Comparison of ENCODE assay signal across 11 cellular contexts in genomic region chr10:63491558-63492316, GRCh38. TPM values are rescaled to one million over a fixed set of nuclear protein-coding genes. Genes with fewer than 3 reads are reported as not detected.
DNase-seq lines count a peak whose midpoint lies in the region; ATAC-seq and TF ChIP-seq lines count a peak whose summit lies in the region.
"Had no signal": no experiment of that assay in that cellular context is flagged by ENCODE, and none has a peak within 500 bp of the region (broad histone marks: within the 10 kb centered on the region; RNA-seq: fewer than 3 reads in every experiment).

No MANE protein-coding gene starts in this region.

- H2AFZ ChIP-seq in fibroblast of lung (ENCODE audit: low read length), result no peak overlapping the region

- intact Hi-C loops in head of caudate nucleus (cut with DNase I), result no loop called here

- DNase-seq in AG09319 (ENCODE audit: extremely low read depth, low read depth), result peak; percentile 63
- peak; percentile 6 for DNase-seq in NCI-H446 treated with DMSO at 0.1 percent for 48 hours (lab: John Stamatoyannopoulos, UW)
- DNase-seq in fibroblast of lung (ENCODE audit: low read depth in 2 of 2), result peak; percentile 63 to 94
- DNase-seq in omental fat pad (ENCODE audit: low spot score), result no peak
- DNase-seq in globus pallidus (ENCODE audit: low spot score), result no peak
- no peak for DNase-seq in head of caudate nucleus
- DNase-seq: naive thymus-derived CD4-positive, alpha-beta T cell had no signal

- no peaks in the 10 kb centered on the region for H3K9me3 ChIP-seq in fibroblast of lung (ENCODE audit: control insufficient read depth, insufficient read depth, low read depth, low read length)
- H3K9me3 ChIP-seq: colonic mucosa had no signal

- no peaks in the 10 kb centered on the region for H3K27me3 ChIP-seq in fibroblast of lung (ENCODE audit: control insufficient read depth, insufficient read depth, low read length)
- H3K27me3 ChIP-seq: colonic mucosa had no signal

- peak overlapping the region; percentile 41 for H3K4me2 ChIP-seq in fibroblast of lung (ENCODE audit: extremely low read depth, insufficient read depth, low read length)
- H3K4me2 ChIP-seq: KMS-11 had no signal

- no peak overlapping the region for H3K9ac ChIP-seq in fibroblast of lung (ENCODE audit: insufficient read depth, low read length)
- H3K9ac ChIP-seq: KMS-11 had no signal

- peaks cover 2% of the 10 kb centered on the region for H3K4me1 ChIP-seq in fibroblast of lung (ENCODE audit: control insufficient read depth, extremely low read depth, insufficient read depth, low read length)
- H3K4me1 ChIP-seq: colonic mucosa had no signal

- no peaks in the 10 kb centered on the region for H3K36me3 ChIP-seq in fibroblast of lung (ENCODE audit: control insufficient read depth, insufficient read depth, low read length)
- H3K36me3 ChIP-seq: colonic mucosa had no signal

- H4K20me1 ChIP-seq in fibroblast of lung (ENCODE audit: control insufficient read depth, extremely low read depth, insufficient read depth, low read length), result no peaks in the 10 kb centered on the region

- ATAC-seq in omental fat pad (ENCODE audit: low FRiP score), result peak; percentile 75
- ATAC-seq in HG03159 (IDR thresholded peaks at IDR 0.05; ENCODE audit: unreplicated experiment), result no peak
- no peak for ATAC-seq in HG02840 (IDR thresholded peaks at IDR 0.05; ENCODE audit: low FRiP score, unreplicated experiment)
- ATAC-seq: naive thymus-derived CD4-positive, alpha-beta T cell had no signal

- peaks cover 29% of the 10 kb centered on the region for H3K79me2 ChIP-seq in fibroblast of lung (ENCODE audit: control insufficient read depth, insufficient read depth, low read length)

- H3K27ac ChIP-seq in fibroblast of lung (ENCODE audit: insufficient read depth, low read length), result peak overlapping the region; percentile 20
- H3K27ac ChIP-seq: colonic mucosa, KMS-11 had no signal

- peak overlapping the region in 1 of 4 experiments; percentile 12 for H3K4me3 ChIP-seq in fibroblast of lung (replicated peaks in 1 of 4; ENCODE audit: control extremely low read depth in 1 of 4, insufficient read depth in 1 of 4, low read depth in 3 of 4, low read length in 4 of 4)
- H3K4me3 ChIP-seq: colonic mucosa had no signal

- TF ChIP-seq CTCF in AG09319 (IDR thresholded peaks at IDR 0.05; ENCODE audit: low read depth, low read length), result no peak
- TF ChIP-seq CTCF in fibroblast of lung (conservative IDR thresholded peaks at IDR 0.05 in 1 of 2, IDR thresholded peaks at IDR 0.05 in 1 of 2; ENCODE audit: low read depth in 1 of 2, low read length in 2 of 2), result no peak
- TF ChIP-seq CTCF in omental fat pad (IDR thresholded peaks at IDR 0.05), result no peak

RNA-seq across cellular contexts. Expression of gene JMJD1C, which starts 26.0 kb away (rescaled TPM):
- total RNA-seq in fibroblast of lung (50.3 and 67.0 TPM in 2 replicates), omental fat pad (100 to 1,000 TPM in 3 of 4 donors, 10 to 100 TPM in 1; 99.8 to 179 (median 149) TPM)
- polyA plus RNA-seq in fibroblast of lung, result 33.8 and 39.9 TPM in 2 replicates
- polyA plus RNA-seq in fibroblast of lung (2012), result 17.4 and 25.1 TPM in 2 replicates
- 16.4 and 27.7 TPM in 2 replicates for polyA minus RNA-seq in fibroblast of lung (ENCODE audit: low replicate concordance)

RNA-seq across cellular contexts. Expression of gene REEP3, which starts 29.5 kb away (rescaled TPM):
- 56.5 and 67.5 TPM in 2 replicates for total RNA-seq in fibroblast of lung
- 51.8 and 86.6 TPM in 2 replicates for polyA plus RNA-seq in fibroblast of lung
- 24.9 and 38.1 TPM in 2 replicates for polyA plus RNA-seq in fibroblast of lung (2012)
- 9.0 and 9.2 TPM in 2 replicates for polyA minus RNA-seq in fibroblast of lung (ENCODE audit: low replicate concordance)
- 10 to 100 TPM; 44.7 to 70.5 (median 57.1) TPM for total RNA-seq in omental fat pad

Comparison
In these comparisons a context has a peak if more than half of its experiments do, and no peak if none do; other contexts are left out.
1. DNase-seq: peak in AG09319 (single experiment), NCI-H446 treated with DMSO at 0.1 percent for 48 hours (single experiment) and fibroblast of lung (2 of 2); none in omental fat pad (single experiment), globus pallidus (single experiment) and head of caudate nucleus (0 of 42).